In the genomic region with DNA sequence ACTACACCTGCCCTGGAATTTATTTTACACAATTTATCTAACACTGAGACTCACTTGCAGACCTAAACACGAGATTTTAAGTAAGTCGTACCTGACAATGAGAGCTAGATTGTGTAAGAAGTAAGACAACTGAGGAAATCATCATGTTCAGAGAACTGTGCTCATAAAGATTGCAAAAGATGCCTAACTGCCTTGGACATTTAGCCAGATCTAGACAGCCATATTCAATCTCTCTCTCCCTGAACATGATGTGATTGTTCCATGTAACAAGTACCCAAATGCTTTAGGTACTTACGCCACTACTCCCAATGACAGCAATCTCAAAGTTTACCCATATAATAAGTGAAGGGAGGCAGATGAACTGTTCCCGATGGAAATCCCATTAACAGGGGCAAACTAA, we compare ENCODE assay signal across 1 cellular context.
TF ChIP-seq lines count a peak whose summit lies in the region.

No MANE protein-coding gene starts in this region.

TF ChIP-seq in WTC11, 78 proteins besides CTCF, POLR2A, EP300 and RAD21 (continued from another document):
- TF ChIP-seq, protein P1, sequence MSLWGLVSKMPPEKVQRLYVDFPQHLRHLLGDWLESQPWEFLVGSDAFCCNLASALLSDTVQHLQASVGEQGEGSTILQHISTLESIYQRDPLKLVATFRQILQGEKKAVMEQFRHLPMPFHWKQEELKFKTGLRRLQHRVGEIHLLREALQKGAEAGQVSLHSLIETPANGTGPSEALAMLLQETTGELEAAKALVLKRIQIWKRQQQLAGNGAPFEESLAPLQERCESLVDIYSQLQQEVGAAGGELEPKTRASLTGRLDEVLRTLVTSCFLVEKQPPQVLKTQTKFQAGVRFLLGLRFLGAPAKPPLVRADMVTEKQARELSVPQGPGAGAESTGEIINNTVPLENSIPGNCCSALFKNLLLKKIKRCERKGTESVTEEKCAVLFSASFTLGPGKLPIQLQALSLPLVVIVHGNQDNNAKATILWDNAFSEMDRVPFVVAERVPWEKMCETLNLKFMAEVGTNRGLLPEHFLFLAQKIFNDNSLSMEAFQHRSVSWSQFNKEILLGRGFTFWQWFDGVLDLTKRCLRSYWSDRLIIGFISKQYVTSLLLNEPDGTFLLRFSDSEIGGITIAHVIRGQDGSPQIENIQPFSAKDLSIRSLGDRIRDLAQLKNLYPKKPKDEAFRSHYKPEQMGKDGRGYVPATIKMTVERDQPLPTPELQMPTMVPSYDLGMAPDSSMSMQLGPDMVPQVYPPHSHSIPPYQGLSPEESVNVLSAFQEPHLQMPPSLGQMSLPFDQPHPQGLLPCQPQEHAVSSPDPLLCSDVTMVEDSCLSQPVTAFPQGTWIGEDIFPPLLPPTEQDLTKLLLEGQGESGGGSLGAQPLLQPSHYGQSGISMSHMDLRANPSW (CRISPR knock-in tag; conservative IDR thresholded peaks at IDR 0.05; ENCODE audit: low read depth): no peak
- TF ChIP-seq, protein P2, sequence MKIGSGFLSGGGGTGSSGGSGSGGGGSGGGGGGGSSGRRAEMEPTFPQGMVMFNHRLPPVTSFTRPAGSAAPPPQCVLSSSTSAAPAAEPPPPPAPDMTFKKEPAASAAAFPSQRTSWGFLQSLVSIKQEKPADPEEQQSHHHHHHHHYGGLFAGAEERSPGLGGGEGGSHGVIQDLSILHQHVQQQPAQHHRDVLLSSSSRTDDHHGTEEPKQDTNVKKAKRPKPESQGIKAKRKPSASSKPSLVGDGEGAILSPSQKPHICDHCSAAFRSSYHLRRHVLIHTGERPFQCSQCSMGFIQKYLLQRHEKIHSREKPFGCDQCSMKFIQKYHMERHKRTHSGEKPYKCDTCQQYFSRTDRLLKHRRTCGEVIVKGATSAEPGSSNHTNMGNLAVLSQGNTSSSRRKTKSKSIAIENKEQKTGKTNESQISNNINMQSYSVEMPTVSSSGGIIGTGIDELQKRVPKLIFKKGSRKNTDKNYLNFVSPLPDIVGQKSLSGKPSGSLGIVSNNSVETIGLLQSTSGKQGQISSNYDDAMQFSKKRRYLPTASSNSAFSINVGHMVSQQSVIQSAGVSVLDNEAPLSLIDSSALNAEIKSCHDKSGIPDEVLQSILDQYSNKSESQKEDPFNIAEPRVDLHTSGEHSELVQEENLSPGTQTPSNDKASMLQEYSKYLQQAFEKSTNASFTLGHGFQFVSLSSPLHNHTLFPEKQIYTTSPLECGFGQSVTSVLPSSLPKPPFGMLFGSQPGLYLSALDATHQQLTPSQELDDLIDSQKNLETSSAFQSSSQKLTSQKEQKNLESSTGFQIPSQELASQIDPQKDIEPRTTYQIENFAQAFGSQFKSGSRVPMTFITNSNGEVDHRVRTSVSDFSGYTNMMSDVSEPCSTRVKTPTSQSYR (CRISPR knock-in tag; IDR thresholded peaks at IDR 0.05): no peak
- TF ChIP-seq MXD4 (CRISPR knock-in tag; IDR thresholded peaks at IDR 0.05; ENCODE audit: borderline replicate concordance) (no peak), SP1 (CRISPR knock-in tag; conservative IDR thresholded peaks at IDR 0.05) (no peak)
- TF ChIP-seq, protein P3, sequence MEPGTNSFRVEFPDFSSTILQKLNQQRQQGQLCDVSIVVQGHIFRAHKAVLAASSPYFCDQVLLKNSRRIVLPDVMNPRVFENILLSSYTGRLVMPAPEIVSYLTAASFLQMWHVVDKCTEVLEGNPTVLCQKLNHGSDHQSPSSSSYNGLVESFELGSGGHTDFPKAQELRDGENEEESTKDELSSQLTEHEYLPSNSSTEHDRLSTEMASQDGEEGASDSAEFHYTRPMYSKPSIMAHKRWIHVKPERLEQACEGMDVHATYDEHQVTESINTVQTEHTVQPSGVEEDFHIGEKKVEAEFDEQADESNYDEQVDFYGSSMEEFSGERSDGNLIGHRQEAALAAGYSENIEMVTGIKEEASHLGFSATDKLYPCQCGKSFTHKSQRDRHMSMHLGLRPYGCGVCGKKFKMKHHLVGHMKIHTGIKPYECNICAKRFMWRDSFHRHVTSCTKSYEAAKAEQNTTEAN (CRISPR knock-in tag; IDR thresholded peaks at IDR 0.05): no peak
